ENCODE assay signal across 8 cellular contexts in genomic region chr6:52595000-52595795, GRCh38. TPM values are rescaled to one million over a fixed set of nuclear protein-coding genes. Genes with fewer than 3 reads are reported as not detected.
DNase-seq lines count a peak whose midpoint lies in the region; ATAC-seq, FAIRE-seq and TF ChIP-seq lines count a peak whose summit lies in the region.

No MANE protein-coding gene starts in this region.

- no peaks in the 10 kb centered on the region for H3K36me3 ChIP-seq in endothelial cell of umbilical vein (ENCODE audit: control insufficient read depth in 2 of 2, extremely low read depth in 1 of 2, insufficient read depth in 2 of 2, low read length in 2 of 2)

- no peak for TF ChIP-seq POLR2A in endothelial cell of umbilical vein (IDR thresholded peaks at IDR 0.05; ENCODE audit: low read depth, low read length)

- FAIRE-seq in endothelial cell of umbilical vein (lab: Jason Lieb, UNC), result peak; percentile 62

- TF ChIP-seq CTCF in endothelial cell of umbilical vein (IDR thresholded peaks at IDR 0.05; ENCODE audit: extremely low read depth in 1 of 2, insufficient read depth in 1 of 2, low read depth in 1 of 2, low read length in 2 of 2) (no peak), neural crest cell (conservative IDR thresholded peaks at IDR 0.05) (no peak)

- peak overlapping the region; percentile 32 for H3K4me3 Mint-ChIP-seq in neural crest cell

- H2AFZ ChIP-seq in endothelial cell of umbilical vein (ENCODE audit: low read depth, low read length), result peak overlapping the region; percentile 54

- H3K4me1 Mint-ChIP-seq in neural crest cell, result peaks cover 34% of the 10 kb centered on the region

- no peak overlapping the region for H3K4me3 ChIP-seq in endothelial cell of umbilical vein (replicated peaks in 1 of 3; ENCODE audit: insufficient read depth in 1 of 3, low read depth in 1 of 3, low read length in 3 of 3)

- H3K9me3 Mint-ChIP-seq in neural crest cell, result no peaks in the 10 kb centered on the region

- BruUV-seq in endothelial cell of umbilical vein (replicated peaks; lab: Mats Ljungman, UMichigan), result no TSS peak

- H3K79me2 ChIP-seq in endothelial cell of umbilical vein (ENCODE audit: control insufficient read depth, insufficient read depth, low read length), result no peaks in the 10 kb centered on the region

- no peaks in the 10 kb centered on the region for H3K9me3 ChIP-seq in endothelial cell of umbilical vein (replicated peaks; ENCODE audit: control insufficient read depth, insufficient read depth, low read length)

- no peak overlapping the region for H3K27ac ChIP-seq in endothelial cell of umbilical vein (ENCODE audit: insufficient read depth, low read depth, low read length)

- intact Hi-C loops in endothelial cell of umbilical vein (cut with micrococcal nuclease), result loop anchor here (1.0 kb wide), 1 partner anchor 13 kb away; no protein-coding TSS in a partner anchor

- POLR2A ChIA-PET in endothelial cell of umbilical vein (lab: Charles Lee), result no interaction called here

- H3K4me2 ChIP-seq in endothelial cell of umbilical vein (ENCODE audit: insufficient read depth, low read length), result no peak overlapping the region

- H3K27me3 Mint-ChIP-seq in neural crest cell (ENCODE audit: low read depth), result no peaks in the 10 kb centered on the region

- CTCF ChIA-PET in endothelial cell of umbilical vein (lab: Charles Lee), result interaction anchor here (0.8 to 4.1 kb wide), 14 partner anchors 8 to 195 kb away, joined by 3 to 23 read pairs (median 4); partner anchors contain the start of genes EFHC1 and TRAM2

- dilution Hi-C loops in endothelial cell of umbilical vein (cut with MboI; ENCODE audit: extremely low pct_ligation_motif_present, low sequenced_read_pairs), result no loop called here

- H3K27me3 ChIP-seq in endothelial cell of umbilical vein (ENCODE audit: control insufficient read depth in 2 of 2, insufficient read depth in 2 of 2, low read length in 2 of 2), result no peaks in the 10 kb centered on the region

- no peak overlapping the region for H3K9ac ChIP-seq in endothelial cell of umbilical vein (replicated peaks; ENCODE audit: extremely low read depth, insufficient read depth, low read length)

- H3K27ac Mint-ChIP-seq in neural crest cell (ENCODE audit: unreplicated experiment), result peak overlapping the region; percentile 53

- DNase-seq in AG20443 (ENCODE audit: low spot score), result peak; percentile 85
- DNase-seq in NOMO-1 treated with dmso at 0.1 percent for 144 hours (lab: John Stamatoyannopoulos, UW; ENCODE audit: unreplicated experiment), result peak; percentile 46
- DNase-seq in endothelial cell of umbilical vein (ENCODE audit: low read depth, low spot score), result no peak
- DNase-seq in neural crest cell (ENCODE audit: low read depth, low spot score), result no peak
- DNase-seq in stimulated activated CD4-positive, alpha-beta T cell treated with anti-CD3 and anti-CD28 coated beads, Interleukin-12 subunit alpha, Interleukin-12 subunit beta, amount 100 ng/mL, for 4 hours, result no peak
- DNase-seq in stimulated activated CD4-positive, alpha-beta T cell treated with anti-CD3 and anti-CD28 coated beads, Interleukin-2, amount 100 ng/mL, for 24 hours, result no peak

- no peaks in the 10 kb centered on the region for H3K36me3 Mint-ChIP-seq in neural crest cell (ENCODE audit: low read depth)

- peaks cover 28% of the 10 kb centered on the region for H3K4me1 ChIP-seq in endothelial cell of umbilical vein (ENCODE audit: control insufficient read depth, extremely low read depth, insufficient read depth, low read length)

- ATAC-seq in GM18909 (IDR thresholded peaks at IDR 0.05; ENCODE audit: poor library complexity, unreplicated experiment) (peak; percentile 68), HG03064 (IDR thresholded peaks at IDR 0.05; ENCODE audit: low read depth, unreplicated experiment) (peak; percentile 58)

- H3K9me1 ChIP-seq in endothelial cell of umbilical vein (replicated peaks; ENCODE audit: control insufficient read depth, extremely low read depth, insufficient read depth, low read length), result no peaks in the 10 kb centered on the region

- no peaks in the 10 kb centered on the region for H4K20me1 ChIP-seq in endothelial cell of umbilical vein (replicated peaks; ENCODE audit: control insufficient read depth, extremely low read depth, insufficient read depth, low read length)

TF ChIP-seq in endothelial cell of umbilical vein, 7 proteins besides CTCF, POLR2A, EP300 and RAD21:
- TF ChIP-seq MYC (IDR thresholded peaks at IDR 0.05; ENCODE audit: low read depth, low read length) (no peak), EZH2 (IDR thresholded peaks at IDR 0.05; ENCODE audit: borderline replicate concordance, low read depth, low read length, severe bottlenecking) (no peak), MAX (IDR thresholded peaks at IDR 0.05; ENCODE audit: insufficient read depth, insufficient read length) (no peak), GATA2 (IDR thresholded peaks at IDR 0.05; ENCODE audit: insufficient read depth, insufficient read length, low read depth, low read length) (no peak), POLR2AphosphoS5 (IDR thresholded peaks at IDR 0.05; ENCODE audit: insufficient read depth, low read depth, low read length) (no peak), JUN (IDR thresholded peaks at IDR 0.05; ENCODE audit: borderline replicate concordance, insufficient read depth, insufficient read length, low read depth) (no peak), FOS (IDR thresholded peaks at IDR 0.05; ENCODE audit: borderline replicate concordance, insufficient read depth, low read length) (no peak)

RNA-seq across cellular contexts. Expression of gene TRAM2, which starts 18.3 kb away (rescaled TPM):
- total RNA-seq in endothelial cell of umbilical vein, result 85.9 and 98.6 TPM in 2 replicates
- polyA plus RNA-seq in endothelial cell of umbilical vein, result 79.5 and 85.7 TPM in 2 replicates
- 79.3 and 81.1 TPM in 2 replicates for polyA plus RNA-seq in endothelial cell of umbilical vein (2011; cell fraction: cytosol; rRNA removed)
- polyA plus RNA-seq in endothelial cell of umbilical vein (2011; cell fraction: nucleus; rRNA removed), result 129 and 133 TPM in 2 replicates
- 35.6 and 64.2 TPM in 2 replicates for polyA plus RNA-seq in endothelial cell of umbilical vein (2012)
- 123 and 155 TPM in 2 replicates for polyA minus RNA-seq in endothelial cell of umbilical vein
- polyA minus RNA-seq in endothelial cell of umbilical vein (2011; cell fraction: cytosol; rRNA and poly(A)+ RNA removed), result 11.6 TPM
- 51.9 and 71.3 TPM in 2 replicates for polyA minus RNA-seq in endothelial cell of umbilical vein (2011; cell fraction: nucleus; rRNA and poly(A)+ RNA removed)
- 20.2 and 20.4 TPM in 2 replicates for total RNA-seq in neural crest cell

Comparison
In these comparisons a context has a peak if more than half of its experiments do, and no peak if none do; other contexts are left out.
1. DNase-seq: peak in AG20443 (single experiment) and NOMO-1 treated with dmso at 0.1 percent for 144 hours (single experiment); none in endothelial cell of umbilical vein (single experiment), neural crest cell (single experiment), stimulated activated CD4-positive, alpha-beta T cell treated with anti-CD3 and anti-CD28 coated beads, Interleukin-12 subunit alpha, Interleukin-12 subunit beta, amount 100 ng/mL, for 4 hours (single experiment) and stimulated activated CD4-positive, alpha-beta T cell treated with anti-CD3 and anti-CD28 coated beads, Interleukin-2, amount 100 ng/mL, for 24 hours (0 of 2).